Comparison of ENCODE assay signal across 28 cellular contexts in genomic region chr1:44848456-44849181, GRCh38. TPM values are rescaled to one million over a fixed set of nuclear protein-coding genes. Genes with fewer than 3 reads are reported as not detected.
DNase-seq lines count a peak whose midpoint lies in the region; ATAC-seq, FAIRE-seq and TF ChIP-seq lines count a peak whose summit lies in the region.
"Had no signal": no experiment of that assay in that cellular context is flagged by ENCODE, and none has a peak within 500 bp of the region (broad histone marks: within the 10 kb centered on the region; RNA-seq: fewer than 3 reads in every experiment).

No MANE protein-coding gene starts in this region.

- no peaks in the 10 kb centered on the region for H3K79me2 ChIP-seq in mammary epithelial cell (ENCODE audit: insufficient read depth, low read length)

- in situ Hi-C loops in mammary epithelial cell (cut with MboI; ENCODE audit: low sequenced_read_pairs in 2 of 2): loop anchor here in 1 of 2 donors (25.0 kb wide), 1 partner anchor 464 kb away; no protein-coding TSS in a partner anchor

- H3K4me1 ChIP-seq in breast epithelium (no peaks in the 10 kb centered on the region), mammary epithelial cell (ENCODE audit: insufficient read depth, low read length) (peaks cover 5% of the 10 kb centered on the region), aorta (ENCODE audit: control insufficient read depth in 1 of 2, insufficient read depth in 2 of 2, low read length in 2 of 2) (no peaks in the 10 kb centered on the region)

- H3K27me3 ChIP-seq in breast epithelium (no peaks in the 10 kb centered on the region), mammary epithelial cell (ENCODE audit: insufficient read depth, low read length) (no peaks in the 10 kb centered on the region), bronchial epithelial cell (ENCODE audit: control insufficient read depth, insufficient read depth, low read length) (no peaks in the 10 kb centered on the region), aorta (ENCODE audit: control insufficient read depth in 1 of 2, insufficient read depth in 2 of 2, low read length in 1 of 2) (no peaks in the 10 kb centered on the region)
- H3K27me3 ChIP-seq: cardiac muscle cell had no signal

- H3K9ac ChIP-seq in mammary epithelial cell (ENCODE audit: insufficient read depth, low read length): no peak overlapping the region
- H3K9ac ChIP-seq: KMS-11 had no signal

- no peaks in the 10 kb centered on the region for H3K9me3 ChIP-seq in breast epithelium
- H3K9me3 ChIP-seq in mammary epithelial cell (replicated peaks; ENCODE audit: insufficient read depth, low read length): no peaks in the 10 kb centered on the region
- H3K9me3 ChIP-seq in aorta (ENCODE audit: control insufficient read depth, low read length): no peaks in the 10 kb centered on the region

- no peaks in the 10 kb centered on the region for H4K20me1 ChIP-seq in mammary epithelial cell (ENCODE audit: insufficient read depth, low read length)

- no peak for TF ChIP-seq CTCF in breast epithelium (IDR thresholded peaks at IDR 0.05)
- no peak for TF ChIP-seq CTCF in mammary epithelial cell (conservative IDR thresholded peaks at IDR 0.05 in 1 of 2, IDR thresholded peaks at IDR 0.05 in 1 of 2; ENCODE audit: extremely low read depth in 1 of 2, insufficient read depth in 1 of 2, low read depth in 1 of 2, low read length in 2 of 2)
- no peak for TF ChIP-seq CTCF in bronchial epithelial cell (IDR thresholded peaks at IDR 0.05; ENCODE audit: insufficient read depth, low read length, severe bottlenecking)

- TF ChIP-seq POLR2A in breast epithelium (IDR thresholded peaks at IDR 0.05): no peak

- peak; percentile 84 for FAIRE-seq in bronchial epithelial cell (lab: Jason Lieb, UNC)
- FAIRE-seq: GM19239, H54, kidney had no signal

- H3K27ac ChIP-seq in breast epithelium: peak overlapping the region; percentile 51 to 76
- H3K27ac ChIP-seq in mammary epithelial cell (ENCODE audit: insufficient read depth, low read depth, low read length): no peak overlapping the region
- peak overlapping the region; percentile 47 for H3K27ac ChIP-seq in temporal lobe (ENCODE audit: low read depth, low read length)
- no peak overlapping the region for H3K27ac ChIP-seq in aorta (ENCODE audit: low read depth in 1 of 2, low read length in 2 of 2)
- H3K27ac ChIP-seq: cardiac muscle cell, KMS-11, SK-N-MC had no signal

- no peak overlapping the region for H3K4me2 ChIP-seq in mammary epithelial cell (ENCODE audit: insufficient read depth, low read depth, low read length)
- H3K4me2 ChIP-seq: KMS-11 had no signal

- H3K36me3 ChIP-seq in breast epithelium: no peaks in the 10 kb centered on the region
- no peaks in the 10 kb centered on the region for H3K36me3 ChIP-seq in mammary epithelial cell (ENCODE audit: insufficient read depth, low read length)
- no peaks in the 10 kb centered on the region for H3K36me3 ChIP-seq in bronchial epithelial cell (ENCODE audit: control insufficient read depth, insufficient read depth, low read length)
- no peaks in the 10 kb centered on the region for H3K36me3 ChIP-seq in aorta (ENCODE audit: control insufficient read depth in 1 of 2, insufficient read depth in 2 of 2, low read length in 1 of 2)
- H3K36me3 ChIP-seq: cardiac muscle cell had no signal

- POLR2A ChIA-PET in HEK293T (lab: Yijun Ruan, JAX): interaction anchor here (0.7 to 1.3 kb wide), 2 partner anchors 11 to 74 kb away, joined by 3 read pairs; no protein-coding TSS in a partner anchor

- BruUV-seq in mammary epithelial cell (replicated peaks; lab: Mats Ljungman, UMichigan): no TSS peak

- intact Hi-C loops in breast epithelium (cut with DNase I; ENCODE audit: low total_unique reads) (no loop called here), mammary epithelial cell (cut with micrococcal nuclease) (no loop called here), aorta (cut with DNase I) (no loop called here)

- CTCF ChIA-PET in mammary epithelial cell (lab: Charles Lee; ENCODE audit: low non-redundant PET): no interaction called here
- CTCF ChIA-PET in HEK293T (lab: Yijun Ruan, JAX): interaction anchor here (0.6 kb wide), 1 partner anchor 44 kb away, joined by 3 read pairs; no protein-coding TSS in a partner anchor

- WGBS in mammary epithelial cell (ENCODE audit: low coverage, missing lambda C conversion rate): 57% methylated on average over 5 of the region's 7 CpGs
- WGBS in aorta, 2 donors: 80 to 86% methylated on average over 7 of the region's 7 CpGs

- no peak for ATAC-seq in aorta (ENCODE audit: low FRiP score)

- dilution Hi-C loops in mammary epithelial cell (cut with HindIII; ENCODE audit: low sequenced_read_pairs): loop anchor here (5.0 kb wide), 1 partner anchor 49 kb away; no protein-coding TSS in a partner anchor

- no peak overlapping the region for H2AFZ ChIP-seq in mammary epithelial cell (ENCODE audit: low read depth, low read length)

- DNase-seq in breast epithelium (ENCODE audit: low spot score in 2 of 2) (peak in 1 of 2 donors; percentile 40), mammary epithelial cell (no peak), bronchial epithelial cell (ENCODE audit: low read depth) (no peak), inferior parietal cortex (ENCODE audit: extremely low spot score) (peak; percentile 31), aorta (no peak), NCI-H1930 (lab: John Stamatoyannopoulos, UW) (no peak), HEK293T (ENCODE audit: extremely low spot score) (no peak)
- DNase-seq: activated CD4-positive, CD25-positive, alpha-beta regulatory T cell; activated CD8-positive, alpha-beta T cell treated with anti-CD3 and anti-CD28 coated beads for 36 hours; activated naive CD8-positive, alpha-beta T cell treated with anti-CD3 and anti-CD28 coated beads for 36 hours; activated T-cell treated with anti-CD3 and anti-CD28 coated beads, Interleukin-2, amount 50 U/mL, for 48 hours; CD4-positive, CD25-positive, alpha-beta regulatory T cell; effector CD8-positive, alpha-beta T cell; kidney; NCI-H1048; NCI-H69; OCI-M1; stimulated activated CD4-positive, alpha-beta T cell treated with anti-CD3 and anti-CD28 coated beads, Interleukin-15, amount 100 ng/mL, for 24 hours; stimulated activated naive CD4-positive, alpha-beta T cell; T-helper 9 cell had no signal

- H3K4me3 ChIP-seq in breast epithelium (no peak overlapping the region), mammary epithelial cell (replicated peaks in 1 of 3; ENCODE audit: insufficient read depth in 1 of 3, low read depth in 2 of 3, low read length in 3 of 3) (no peak overlapping the region), bronchial epithelial cell (ENCODE audit: low read depth, low read length) (no peak overlapping the region), aorta (ENCODE audit: low read length in 2 of 2) (no peak overlapping the region)
- H3K4me3 ChIP-seq: cardiac muscle cell, SK-N-MC had no signal

TF ChIP-seq in HEK293T, 16 proteins besides CTCF, POLR2A, EP300 and RAD21:
- TF ChIP-seq NFRKB (IDR thresholded peaks at IDR 0.05) (no peak), FOXM1 (IDR thresholded peaks at IDR 0.05; ENCODE audit: borderline replicate concordance) (no peak), ZNF384 (IDR thresholded peaks at IDR 0.05) (no peak), FOXK2 (IDR thresholded peaks at IDR 0.05) (no peak), BHLHE40 (IDR thresholded peaks at IDR 0.05; ENCODE audit: borderline replicate concordance) (no peak), ELF4 (IDR thresholded peaks at IDR 0.05) (no peak), CTBP1 (IDR thresholded peaks at IDR 0.05; ENCODE audit: borderline replicate concordance) (no peak), HDGF (IDR thresholded peaks at IDR 0.05; ENCODE audit: borderline replicate concordance) (no peak), SUZ12 (IDR thresholded peaks at IDR 0.05) (no peak)
- TF ChIP-seq, protein P1, sequence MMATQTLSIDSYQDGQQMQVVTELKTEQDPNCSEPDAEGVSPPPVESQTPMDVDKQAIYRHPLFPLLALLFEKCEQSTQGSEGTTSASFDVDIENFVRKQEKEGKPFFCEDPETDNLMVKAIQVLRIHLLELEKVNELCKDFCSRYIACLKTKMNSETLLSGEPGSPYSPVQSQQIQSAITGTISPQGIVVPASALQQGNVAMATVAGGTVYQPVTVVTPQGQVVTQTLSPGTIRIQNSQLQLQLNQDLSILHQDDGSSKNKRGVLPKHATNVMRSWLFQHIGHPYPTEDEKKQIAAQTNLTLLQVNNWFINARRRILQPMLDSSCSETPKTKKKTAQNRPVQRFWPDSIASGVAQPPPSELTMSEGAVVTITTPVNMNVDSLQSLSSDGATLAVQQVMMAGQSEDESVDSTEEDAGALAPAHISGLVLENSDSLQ (IDR thresholded peaks at IDR 0.05): no peak

RNA-seq across cellular contexts. Expression of gene PTCH2, which starts 5.6 kb away (rescaled TPM):
- total RNA-seq in breast epithelium: 1 to 10 TPM in 2 of 3 donors, under 1 TPM in 1; 0.32 to 2.2 (median 1.3) TPM
- total RNA-seq in mammary epithelial cell: under 1 TPM; under 0.01 to 0.33 TPM
- 0.03 TPM for polyA plus RNA-seq in mammary epithelial cell
- not detected for polyA minus RNA-seq in mammary epithelial cell
- total RNA-seq in bronchial epithelial cell: under 0.01 TPM in 1 of 2 replicates, not detected in the other
- 1.7 TPM for total RNA-seq in temporal lobe
- total RNA-seq in aorta: 1 to 10 TPM; 1.7 to 6.3 TPM
- 1 to 10 TPM in 1 of 2 donors, under 1 TPM in 1; 0.38 to 6.7 TPM for polyA plus RNA-seq in aorta

RNA-seq across cellular contexts. Expression of gene BTBD19, which starts 40.3 kb away (rescaled TPM):
- total RNA-seq in breast epithelium (1 to 10 TPM; 3.8 to 7.0 (median 6.9) TPM), mammary epithelial cell (10 to 100 TPM in 1 of 2 donors, 1 to 10 TPM in 1; 2.3 to 27.3 TPM), bronchial epithelial cell (0.53 and 0.77 TPM in 2 replicates), temporal lobe (2.2 TPM), aorta (10 to 100 TPM; 38.5 to 41.1 TPM)
- polyA plus RNA-seq in mammary epithelial cell (4.6 TPM), aorta (10 to 100 TPM in 1 of 2 donors, 1 to 10 TPM in 1; 5.1 to 35.4 TPM)
- polyA minus RNA-seq in mammary epithelial cell: 22.7 TPM

RNA-seq across cellular contexts. Expression of gene DYNLT4, which starts 41.5 kb away (rescaled TPM):
- total RNA-seq in breast epithelium: 1 to 10 TPM in 2 of 3 donors, under 1 TPM in 1; 0.80 to 2.0 (median 1.3) TPM
- not detected for total RNA-seq in mammary epithelial cell
- polyA plus RNA-seq in mammary epithelial cell: not detected
- not detected for polyA minus RNA-seq in mammary epithelial cell
- not detected in 2 replicates for total RNA-seq in bronchial epithelial cell
- total RNA-seq in temporal lobe: not detected
- under 1 TPM; 0.81 to 0.87 TPM for total RNA-seq in aorta
- polyA plus RNA-seq in aorta: 1 to 10 TPM in 1 of 2 donors, not detected in 1; 3.0 TPM
- total RNA-seq: cardiac muscle cell, Daoy, urinary bladder had no signal

RNA-seq across cellular contexts. Expression of gene PLK3, which starts 48.4 kb away (rescaled TPM):
- 10 to 100 TPM; 13.6 to 29.0 (median 21.6) TPM for total RNA-seq in breast epithelium
- total RNA-seq in mammary epithelial cell: 100 to 1,000 TPM in 1 of 2 donors, 10 to 100 TPM in 1; 53.5 to 101 TPM
- polyA plus RNA-seq in mammary epithelial cell: 54.6 TPM
- 73.4 TPM for polyA minus RNA-seq in mammary epithelial cell
- 14.2 and 19.5 TPM in 2 replicates for total RNA-seq in bronchial epithelial cell
- total RNA-seq in temporal lobe: 9.1 TPM
- 10 to 100 TPM; 28.8 to 84.3 TPM for total RNA-seq in aorta
- polyA plus RNA-seq in aorta: 10 to 100 TPM; 16.2 to 73.3 TPM

Comparison
In these comparisons a context has a peak if more than half of its experiments do, and no peak if none do; other contexts are left out.
1. H3K27ac ChIP-seq: peak in breast epithelium (2 of 2) and temporal lobe (single experiment); none in mammary epithelial cell (single experiment) and aorta (0 of 2).